1 cellular context compared by ENCODE assay signal in the genomic region with DNA sequence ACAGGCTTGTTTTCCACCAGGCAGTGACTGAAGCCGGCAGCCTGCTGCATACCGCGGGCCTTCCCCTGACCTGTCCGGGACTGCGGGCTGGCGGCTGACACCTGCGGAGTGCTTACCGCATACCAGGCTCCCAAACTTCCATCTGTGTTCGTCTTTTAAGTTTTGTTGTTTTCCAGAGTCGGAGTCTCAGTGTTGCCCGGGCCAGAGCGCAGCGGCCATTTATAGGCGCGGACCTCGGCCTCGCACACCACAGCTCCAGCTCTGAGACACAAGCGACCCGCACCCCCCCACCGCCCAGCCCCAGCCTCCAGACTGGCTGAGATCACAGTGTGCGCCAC.
TF ChIP-seq lines count a peak whose summit lies in the region.

No MANE protein-coding gene starts in this region.

TF ChIP-seq in neural cell, 6 proteins besides CTCF, POLR2A, EP300 and RAD21 (continued from another document):
- TF ChIP-seq, protein P1, sequence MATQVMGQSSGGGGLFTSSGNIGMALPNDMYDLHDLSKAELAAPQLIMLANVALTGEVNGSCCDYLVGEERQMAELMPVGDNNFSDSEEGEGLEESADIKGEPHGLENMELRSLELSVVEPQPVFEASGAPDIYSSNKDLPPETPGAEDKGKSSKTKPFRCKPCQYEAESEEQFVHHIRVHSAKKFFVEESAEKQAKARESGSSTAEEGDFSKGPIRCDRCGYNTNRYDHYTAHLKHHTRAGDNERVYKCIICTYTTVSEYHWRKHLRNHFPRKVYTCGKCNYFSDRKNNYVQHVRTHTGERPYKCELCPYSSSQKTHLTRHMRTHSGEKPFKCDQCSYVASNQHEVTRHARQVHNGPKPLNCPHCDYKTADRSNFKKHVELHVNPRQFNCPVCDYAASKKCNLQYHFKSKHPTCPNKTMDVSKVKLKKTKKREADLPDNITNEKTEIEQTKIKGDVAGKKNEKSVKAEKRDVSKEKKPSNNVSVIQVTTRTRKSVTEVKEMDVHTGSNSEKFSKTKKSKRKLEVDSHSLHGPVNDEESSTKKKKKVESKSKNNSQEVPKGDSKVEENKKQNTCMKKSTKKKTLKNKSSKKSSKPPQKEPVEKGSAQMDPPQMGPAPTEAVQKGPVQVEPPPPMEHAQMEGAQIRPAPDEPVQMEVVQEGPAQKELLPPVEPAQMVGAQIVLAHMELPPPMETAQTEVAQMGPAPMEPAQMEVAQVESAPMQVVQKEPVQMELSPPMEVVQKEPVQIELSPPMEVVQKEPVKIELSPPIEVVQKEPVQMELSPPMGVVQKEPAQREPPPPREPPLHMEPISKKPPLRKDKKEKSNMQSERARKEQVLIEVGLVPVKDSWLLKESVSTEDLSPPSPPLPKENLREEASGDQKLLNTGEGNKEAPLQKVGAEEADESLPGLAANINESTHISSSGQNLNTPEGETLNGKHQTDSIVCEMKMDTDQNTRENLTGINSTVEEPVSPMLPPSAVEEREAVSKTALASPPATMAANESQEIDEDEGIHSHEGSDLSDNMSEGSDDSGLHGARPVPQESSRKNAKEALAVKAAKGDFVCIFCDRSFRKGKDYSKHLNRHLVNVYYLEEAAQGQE (IDR thresholded peaks at IDR 0.05; ENCODE audit: borderline replicate concordance), result no peak
- TF ChIP-seq MXI1 (conservative IDR thresholded peaks at IDR 0.05; ENCODE audit: poor library complexity, severe bottlenecking) (no peak), POLR2AphosphoS5 (IDR thresholded peaks at IDR 0.05) (no peak)
